In genomic region chr9:125125523-125125922, GRCh38 we compare ENCODE assay signal across 11 cellular contexts. TPM values are rescaled to one million over a fixed set of nuclear protein-coding genes. Genes with fewer than 3 reads are reported as not detected.
DNase-seq lines count a peak whose midpoint lies in the region; ATAC-seq and TF ChIP-seq lines count a peak whose summit lies in the region.
"Had no signal": no experiment of that assay in that cellular context is flagged by ENCODE, and none has a peak within 500 bp of the region (broad histone marks: within the 10 kb centered on the region; RNA-seq: fewer than 3 reads in every experiment).

No MANE protein-coding gene starts in this region.

- H3K4me2 ChIP-seq in hepatocyte: no peak overlapping the region

- H3K9me3 Mint-ChIP-seq in activated CD8-positive, alpha-beta memory T cell treated with anti-CD3 and anti-CD28 coated beads, Interleukin-2, amount 10 ng/mL, durations not matched to agents 7 days and 5 days (ENCODE audit: low read depth): no peaks in the 10 kb centered on the region
- H3K9me3 Mint-ChIP-seq in activated CD8-positive, alpha-beta T cell treated with anti-CD3 and anti-CD28 coated beads for 36 hours: no peaks in the 10 kb centered on the region

- peaks cover 34% of the 10 kb centered on the region for H3K79me2 ChIP-seq in hepatocyte

- DNase-seq in activated CD8-positive, alpha-beta memory T cell treated with anti-CD3 and anti-CD28 coated beads, Interleukin-2, amount 10 ng/mL, durations not matched to agents 7 days and 5 days: no peak
- no peak for DNase-seq in activated CD8-positive, alpha-beta memory T cell treated with anti-CD3 and anti-CD28 coated beads for 24 hours
- no peak for DNase-seq in activated CD8-positive, alpha-beta T cell treated with anti-CD3 and anti-CD28 coated beads for 36 hours
- no peak for DNase-seq in hepatocyte (ENCODE audit: low spot score)
- no peak for DNase-seq in thoracic aorta (ENCODE audit: low spot score)
- DNase-seq in testis: no peak
- no peak for DNase-seq in stimulated activated CD4-positive, alpha-beta T cell treated with anti-CD3 and anti-CD28 coated beads, Interleukin-1b, Interleukin-23, amount 100 ng/mL, for 48 hours
- DNase-seq: glutamatergic neuron, NCI-H2081 treated with DMSO at 0.1 percent for 48 hours had no signal

- peak overlapping the region; percentile 92 for H3K27ac Mint-ChIP-seq in activated CD8-positive, alpha-beta memory T cell treated with anti-CD3 and anti-CD28 coated beads, Interleukin-2, amount 10 ng/mL, durations not matched to agents 7 days and 5 days
- peak overlapping the region; percentile 95 for H3K27ac Mint-ChIP-seq in activated CD8-positive, alpha-beta T cell treated with anti-CD3 and anti-CD28 coated beads for 36 hours

- no peaks in the 10 kb centered on the region for H3K36me3 ChIP-seq in hepatocyte (replicated peaks; ENCODE audit: insufficient read depth, low read depth)
- no peaks in the 10 kb centered on the region for H3K36me3 ChIP-seq in thoracic aorta
- H3K36me3 ChIP-seq in testis (ENCODE audit: low read depth, missing control alignments): no peaks in the 10 kb centered on the region
- H3K36me3 ChIP-seq: tibial nerve had no signal

- H3K4me1 ChIP-seq in hepatocyte (ENCODE audit: insufficient read depth): no peaks in the 10 kb centered on the region
- peaks cover 9 to 14% of the 10 kb centered on the region in 2 donors for H3K4me1 ChIP-seq in thoracic aorta (ENCODE audit: control insufficient read depth in 1 of 2, low read depth in 2 of 2)
- H3K4me1 ChIP-seq in testis: no peaks in the 10 kb centered on the region

- H3K9me3 ChIP-seq in hepatocyte (ENCODE audit: low read depth) (no peaks in the 10 kb centered on the region), thoracic aorta (no peaks in the 10 kb centered on the region), testis (no peaks in the 10 kb centered on the region)
- H3K9me3 ChIP-seq: tibial nerve had no signal

- no peak for ATAC-seq in activated CD8-positive, alpha-beta memory T cell treated with anti-CD3 and anti-CD28 coated beads, Interleukin-2, amount 10 ng/mL, durations not matched to agents 7 days and 5 days
- no peak for ATAC-seq in activated CD8-positive, alpha-beta T cell treated with anti-CD3 and anti-CD28 coated beads for 36 hours
- ATAC-seq in thoracic aorta (ENCODE audit: insufficient number of reproducible peaks, low FRiP score, low read depth): no peak
- ATAC-seq in HG02981 (IDR thresholded peaks at IDR 0.05; ENCODE audit: unreplicated experiment): no peak

- CTCF ChIA-PET in activated CD8-positive, alpha-beta memory T cell treated with anti-CD3 and anti-CD28 coated beads, Interleukin-2, amount 10 ng/mL, durations not matched to agents 7 days and 5 days (lab: Charles Lee): interaction anchor here (0.8 to 4.4 kb wide), 7 partner anchors 11 to 353 kb away, joined by 3 to 28 read pairs (median 4); partner anchors contain the start of genes SCAI and WDR38
- CTCF ChIA-PET in activated CD8-positive, alpha-beta T cell treated with anti-CD3 and anti-CD28 coated beads for 36 hours (lab: Charles Lee): interaction anchor here (3.5 kb wide), 1 partner anchor 18 kb away, joined by 21 read pairs; the partner anchor contains the start of gene SCAI

- no peaks in the 10 kb centered on the region for H3K9me2 ChIP-seq in hepatocyte (replicated peaks; ENCODE audit: insufficient read depth)

- no peaks in the 10 kb centered on the region for H3K27me3 Mint-ChIP-seq in activated CD8-positive, alpha-beta memory T cell treated with anti-CD3 and anti-CD28 coated beads, Interleukin-2, amount 10 ng/mL, durations not matched to agents 7 days and 5 days
- no peaks in the 10 kb centered on the region for H3K27me3 Mint-ChIP-seq in activated CD8-positive, alpha-beta T cell treated with anti-CD3 and anti-CD28 coated beads for 36 hours

- no peak for TF ChIP-seq CTCF in activated CD8-positive, alpha-beta T cell treated with anti-CD3 and anti-CD28 coated beads for 36 hours (IDR thresholded peaks at IDR 0.05)
- TF ChIP-seq CTCF in hepatocyte (IDR thresholded peaks at IDR 0.05; ENCODE audit: poor library complexity) (no peak), thoracic aorta (IDR thresholded peaks at IDR 0.05) (no peak), testis (IDR thresholded peaks at IDR 0.05) (no peak)

- H3K27ac ChIP-seq in hepatocyte: peak overlapping the region; percentile 48
- H3K27ac ChIP-seq in thoracic aorta: peak overlapping the region; percentile 63 to 71
- no peak overlapping the region for H3K27ac ChIP-seq in testis

- H3K36me3 Mint-ChIP-seq in activated CD8-positive, alpha-beta memory T cell treated with anti-CD3 and anti-CD28 coated beads, Interleukin-2, amount 10 ng/mL, durations not matched to agents 7 days and 5 days: peaks cover 4% of the 10 kb centered on the region
- peaks cover 5% of the 10 kb centered on the region for H3K36me3 Mint-ChIP-seq in activated CD8-positive, alpha-beta T cell treated with anti-CD3 and anti-CD28 coated beads for 36 hours (ENCODE audit: low read depth)

- peaks cover 31% of the 10 kb centered on the region for H3K4me1 Mint-ChIP-seq in activated CD8-positive, alpha-beta memory T cell treated with anti-CD3 and anti-CD28 coated beads, Interleukin-2, amount 10 ng/mL, durations not matched to agents 7 days and 5 days
- peaks cover 32% of the 10 kb centered on the region for H3K4me1 Mint-ChIP-seq in activated CD8-positive, alpha-beta T cell treated with anti-CD3 and anti-CD28 coated beads for 36 hours (ENCODE audit: low read depth)

- TF ChIP-seq POLR2A in testis (IDR thresholded peaks at IDR 0.05): no peak

- H3K27me3 ChIP-seq in hepatocyte (no peaks in the 10 kb centered on the region), thoracic aorta (replicated peaks; ENCODE audit: insufficient read depth) (no peaks in the 10 kb centered on the region), testis (no peaks in the 10 kb centered on the region)
- H3K27me3 ChIP-seq: tibial nerve had no signal

- no peak overlapping the region for H2AFZ ChIP-seq in hepatocyte

- POLR2A ChIA-PET in activated CD8-positive, alpha-beta T cell treated with anti-CD3 and anti-CD28 coated beads for 36 hours (lab: Charles Lee): interaction anchor here (1.9 kb wide), 1 partner anchor 16 kb away, joined by 14 read pairs; no protein-coding TSS in a partner anchor

- H3K4me3 Mint-ChIP-seq in activated CD8-positive, alpha-beta memory T cell treated with anti-CD3 and anti-CD28 coated beads, Interleukin-2, amount 10 ng/mL, durations not matched to agents 7 days and 5 days: no peak overlapping the region
- no peak overlapping the region for H3K4me3 Mint-ChIP-seq in activated CD8-positive, alpha-beta T cell treated with anti-CD3 and anti-CD28 coated beads for 36 hours

- intact Hi-C loops in activated CD8-positive, alpha-beta T cell treated with anti-CD3 and anti-CD28 coated beads for 36 hours (cut with micrococcal nuclease): no loop called here
- intact Hi-C loops in testis (cut with DNase I; ENCODE audit: low total_unique reads): no loop called here

- H4K20me1 ChIP-seq in hepatocyte (ENCODE audit: insufficient read depth, poor library complexity, severe bottlenecking): no peaks in the 10 kb centered on the region

- WGBS in hepatocyte (ENCODE audit: low lambda C conversion rate, missing lambda C conversion rate): 87% methylated on average over 7 of the region's 7 CpGs
- whole genome bisulfite sequencing in testis, 2 donors: 75 to 79% methylated on average over 7 of the region's 7 CpGs

- H3K4me3 ChIP-seq in hepatocyte (no peak overlapping the region), thoracic aorta (peak overlapping the region; percentile 6), testis (no peak overlapping the region)
- H3K4me3 ChIP-seq: tibial nerve had no signal

RNA-seq across cellular contexts. Expression of gene SCAI, which starts 17.8 kb away (rescaled TPM):
- 10 to 100 TPM in 1 of 2 experiments, 1 to 10 TPM in 1; 9.4 to 13.7 TPM for total RNA-seq in activated CD8-positive, alpha-beta memory T cell treated with anti-CD3 and anti-CD28 coated beads, Interleukin-2, amount 10 ng/mL, durations not matched to agents 7 days and 5 days
- 10 to 100 TPM in 1 of 2 experiments, 1 to 10 TPM in 1; 9.6 to 10.8 TPM for total RNA-seq in activated CD8-positive, alpha-beta T cell treated with anti-CD3 and anti-CD28 coated beads for 36 hours
- 6.3 and 10.5 TPM in 2 replicates for total RNA-seq in hepatocyte
- 0.97 and 3.1 TPM in 2 replicates for polyA plus RNA-seq in hepatocyte
- total RNA-seq in thoracic aorta: 10 to 100 TPM in 1 of 2 donors, 1 to 10 TPM in 1; 5.1 to 12.4 TPM
- 10 to 100 TPM; 12.8 to 14.5 TPM for total RNA-seq in testis
- 4.7 TPM for polyA plus RNA-seq in testis (ENCODE audit: insufficient read depth, low read depth, low replicate concordance)

Comparison
In these comparisons a context has a peak if more than half of its experiments do, and no peak if none do; other contexts are left out.
1. H3K27ac ChIP-seq: peak in hepatocyte (single experiment) and thoracic aorta (2 of 2); none in testis (0 of 2).